ENCODE assay signal across 23 cellular contexts in the genomic region with DNA sequence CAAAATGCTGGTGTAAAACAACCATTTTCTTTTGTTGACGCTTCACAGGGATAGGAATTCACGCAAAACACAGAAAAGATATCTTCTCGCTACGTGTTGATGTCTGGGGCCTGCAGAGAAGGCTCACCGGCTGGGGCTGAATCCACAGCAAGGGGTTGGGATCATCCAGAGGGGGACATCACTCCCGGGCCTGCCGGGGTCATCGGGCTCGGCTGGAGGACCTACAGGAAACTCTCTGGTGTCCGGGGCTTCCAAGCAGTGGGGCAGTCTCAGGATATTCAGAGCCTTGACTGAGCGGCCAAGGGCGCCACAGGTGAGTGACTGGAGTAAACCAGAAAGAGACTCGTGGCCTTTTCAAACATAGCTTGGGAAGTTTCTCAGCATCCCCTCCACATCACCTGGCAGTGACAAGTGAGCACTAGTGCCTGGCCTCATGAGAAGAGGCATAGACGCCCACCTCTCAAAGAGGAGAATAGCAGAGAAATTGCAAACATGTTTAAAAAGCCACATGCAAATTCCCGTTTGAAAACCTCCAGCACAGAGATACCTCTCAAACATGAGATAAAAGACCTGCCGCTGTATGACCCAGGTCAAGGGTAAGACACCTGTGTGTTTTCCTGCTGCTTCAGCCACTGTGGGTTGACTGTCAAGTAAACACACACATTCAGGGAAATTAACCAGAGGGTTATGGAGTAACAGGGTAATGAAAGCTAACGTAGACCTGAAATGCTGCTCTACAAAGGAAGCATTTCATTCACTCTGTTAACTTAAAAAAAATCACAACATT.
"Had no signal": no experiment of that assay in that cellular context is flagged by ENCODE, and none has a peak within 500 bp of the region (broad histone marks: within the 10 kb centered on the region; RNA-seq: fewer than 3 reads in every experiment).

No MANE protein-coding gene starts in this region.

- H3K27ac ChIP-seq: adrenal gland, Peyer's patch, RWPE1, SJSA1 had no signal

- H3K27me3 ChIP-seq: adrenal gland, MG63, Peyer's patch had no signal

- H3K4me1 ChIP-seq: Peyer's patch, SJSA1 had no signal

- H3K36me3 ChIP-seq: adrenal gland, MG63, Peyer's patch, SJSA1 had no signal

- H3K4me1 Mint-ChIP-seq: activated naive CD8-positive, alpha-beta T cell treated with anti-CD3 and anti-CD28 coated beads, Interleukin-2, amount 10 ng/mL, durations not matched to agents 7 days and 5 days had no signal

- H3K27ac Mint-ChIP-seq: activated CD8-positive, alpha-beta T cell treated with anti-CD3 and anti-CD28 coated beads, Interleukin-2, amount 10 ng/mL, durations not matched to agents 7 days and 5 days; activated naive CD8-positive, alpha-beta T cell treated with anti-CD3 and anti-CD28 coated beads, Interleukin-2, amount 10 ng/mL, durations not matched to agents 7 days and 5 days; T-helper 1 cell treated with Interleukin-12 subunit alpha and Interleukin-12 subunit beta and Interleukin-4 antibody, amounts not matched to agents 30 μg/mL and 1 μg/mL, for 36 hours had no signal

- H3K4me3 Mint-ChIP-seq: activated CD8-positive, alpha-beta T cell treated with anti-CD3 and anti-CD28 coated beads, Interleukin-2, amount 10 ng/mL, durations not matched to agents 7 days and 5 days; activated naive CD8-positive, alpha-beta T cell treated with anti-CD3 and anti-CD28 coated beads, Interleukin-2, amount 10 ng/mL, durations not matched to agents 7 days and 5 days; T-helper 1 cell treated with Interleukin-12 subunit alpha and Interleukin-12 subunit beta and Interleukin-4 antibody, amounts not matched to agents 30 μg/mL and 1 μg/mL, for 36 hours had no signal

- H3K9me3 ChIP-seq: adrenal gland, MG63, Peyer's patch, SJSA1 had no signal

- DNase-seq: activated CD4-positive, alpha-beta T cell treated with anti-CD3 and anti-CD28 coated beads for 4 hours; activated CD4-positive, alpha-beta T cell treated with anti-CD3 and anti-CD28 coated beads, Interleukin-2, amount 50 U/mL, for 4 hours; activated CD8-positive, alpha-beta memory T cell treated with anti-CD3 and anti-CD28 coated beads, Interleukin-2, amount 50 U/mL, for 48 hours; activated CD8-positive, alpha-beta T cell treated with anti-CD3 and anti-CD28 coated beads, Interleukin-2, amount 10 ng/mL, durations not matched to agents 7 days and 5 days; activated naive CD4-positive, alpha-beta T cell treated with anti-CD3 and anti-CD28 coated beads, Interleukin-2, amount 50 U/mL, for 16 hours; activated naive CD8-positive, alpha-beta T cell treated with anti-CD3 and anti-CD28 coated beads, Interleukin-2, amount 10 ng/mL, durations not matched to agents 7 days and 5 days; activated T-cell treated with anti-CD3 and anti-CD28 coated beads, Interleukin-2, amount 50 U/mL, for 1 hour; anterior cingulate cortex; cerebellar nuclear complex; MG63; NCI-H1105 treated with DMSO at 0.1 percent for 48 hours; NCI-H1436 treated with DMSO at 0.1 percent for 48 hours; NCI-H187; NCI-H2081; NCI-H82; OCI-M1; Peyer's patch; SHP77; SW 1271 had no signal

- H3K36me3 Mint-ChIP-seq: activated naive CD8-positive, alpha-beta T cell treated with anti-CD3 and anti-CD28 coated beads, Interleukin-2, amount 10 ng/mL, durations not matched to agents 7 days and 5 days had no signal

- H3K4me3 ChIP-seq: adrenal gland, MG63, Peyer's patch, SJSA1 had no signal

- H3K9me3 Mint-ChIP-seq: activated naive CD8-positive, alpha-beta T cell treated with anti-CD3 and anti-CD28 coated beads, Interleukin-2, amount 10 ng/mL, durations not matched to agents 7 days and 5 days; T-helper 1 cell treated with Interleukin-12 subunit alpha and Interleukin-12 subunit beta and Interleukin-4 antibody, amounts not matched to agents 30 μg/mL and 1 μg/mL, for 36 hours had no signal
